ENCODE assay signal across 30 cellular contexts in the genomic region with DNA sequence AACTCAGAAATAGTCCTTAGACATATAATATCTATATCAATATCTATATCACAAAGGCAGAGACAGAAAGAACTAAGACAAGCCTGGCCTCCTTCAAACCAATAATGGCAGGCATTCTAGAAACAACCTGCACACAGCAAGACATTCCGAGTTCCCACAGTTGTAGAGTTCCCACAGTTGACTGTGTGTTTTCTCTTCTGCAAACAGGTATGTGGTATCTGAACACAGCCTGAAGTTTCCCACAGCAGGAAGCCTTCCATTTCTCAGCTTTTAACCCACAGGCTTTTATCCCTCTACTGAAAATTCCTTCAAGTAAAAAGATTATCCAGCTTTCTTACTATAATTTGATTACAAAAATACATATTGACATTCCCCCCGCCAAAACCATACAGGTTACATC.
"Had no signal": no experiment of that assay in that cellular context is flagged by ENCODE, and none has a peak within 500 bp of the region (broad histone marks: within the 10 kb centered on the region; RNA-seq: fewer than 3 reads in every experiment).

No MANE protein-coding gene starts in this region.

- H3K4me1 Mint-ChIP-seq: endodermal cell; naive thymus-derived CD4-positive, alpha-beta T cell; nephron had no signal

- H3K27ac Mint-ChIP-seq: dendritic cell treated with granulocyte-macrophage colony-stimulating factor and Interleukin-4, amounts not matched to agents 40 ng/mL and 50 ng/mL, for 4 days; endodermal cell; nephron; stimulated activated effector memory CD8-positive, alpha-beta T cell treated with anti-CD3 and anti-CD28 coated beads, Interleukin-12 subunit alpha, Interleukin-12 subunit beta, amount 100 ng/mL, for 72 hours; type B pancreatic cell had no signal

- H3K9me3 ChIP-seq: colonic mucosa, gastrocnemius medialis, left lung, psoas muscle, sigmoid colon, testis, tibial artery had no signal

- DNase-seq: colonic mucosa; effector CD8-positive, alpha-beta T cell; endodermal cell; foreskin fibroblast; gastrocnemius medialis; head of caudate nucleus; left cardiac atrium; left lung; mammary epithelial cell; mesendoderm; midbrain; naive thymus-derived CD4-positive, alpha-beta T cell; nucleus accumbens; posterior cingulate gyrus; psoas muscle; right cardiac atrium; sigmoid colon; stimulated activated CD4-positive, alpha-beta T cell treated with anti-CD3 and anti-CD28 coated beads, Interleukin-2, amount 100 ng/mL, for 24 hours; stimulated activated CD4-positive, alpha-beta T cell treated with anti-CD3 and anti-CD28 coated beads, Interleukin-4, amount 100 ng/mL, for 24 hours; stimulated activated naive CD8-positive, alpha-beta T cell treated with anti-CD3 and anti-CD28 coated beads, Interleukin-15, Interleukin-2, amounts not matched to agents 100 U/mL and 50 U/mL, for 24 hours; substantia nigra; testis; tibial artery had no signal

- FAIRE-seq: islet of Langerhans had no signal

- H3K4me1 ChIP-seq: colonic mucosa, testis had no signal

- H3K4me3 ChIP-seq: colonic mucosa, gastrocnemius medialis, left lung, psoas muscle, sigmoid colon, testis, tibial artery had no signal

- H3K27ac ChIP-seq: colonic mucosa, epithelial cell of prostate, left lung, psoas muscle, sigmoid colon, testis, tibial artery had no signal

- ATAC-seq: esophagus mucosa; gastrocnemius medialis; left cardiac atrium; left lung; naive thymus-derived CD4-positive, alpha-beta T cell; psoas muscle; right cardiac atrium; stimulated activated effector memory CD8-positive, alpha-beta T cell treated with anti-CD3 and anti-CD28 coated beads, Interleukin-12 subunit alpha, Interleukin-12 subunit beta, amount 100 ng/mL, for 72 hours; stimulated activated naive CD8-positive, alpha-beta T cell treated with anti-CD3 and anti-CD28 coated beads, Interleukin-15, Interleukin-2, amounts not matched to agents 100 U/mL and 50 U/mL, for 24 hours had no signal

- H3K9me3 Mint-ChIP-seq: dendritic cell treated with granulocyte-macrophage colony-stimulating factor and Interleukin-4, amounts not matched to agents 40 ng/mL and 50 ng/mL, for 4 days; endodermal cell; naive thymus-derived CD4-positive, alpha-beta T cell; nephron; stimulated activated effector memory CD8-positive, alpha-beta T cell treated with anti-CD3 and anti-CD28 coated beads, Interleukin-12 subunit alpha, Interleukin-12 subunit beta, amount 100 ng/mL, for 72 hours; type B pancreatic cell had no signal

- H3K27me3 Mint-ChIP-seq: dendritic cell treated with granulocyte-macrophage colony-stimulating factor and Interleukin-4, amounts not matched to agents 40 ng/mL and 50 ng/mL, for 4 days; naive thymus-derived CD4-positive, alpha-beta T cell; type B pancreatic cell had no signal

- H3K4me3 Mint-ChIP-seq: dendritic cell treated with granulocyte-macrophage colony-stimulating factor and Interleukin-4, amounts not matched to agents 40 ng/mL and 50 ng/mL, for 4 days; endodermal cell; naive thymus-derived CD4-positive, alpha-beta T cell; nephron; stimulated activated effector memory CD8-positive, alpha-beta T cell treated with anti-CD3 and anti-CD28 coated beads, Interleukin-12 subunit alpha, Interleukin-12 subunit beta, amount 100 ng/mL, for 72 hours; type B pancreatic cell had no signal

- H3K27me3 ChIP-seq: colonic mucosa, gastrocnemius medialis, left lung, sigmoid colon, testis, tibial artery had no signal
